In genomic region chr6:26056583-26057350, GRCh38 we compare ENCODE assay signal across 8 cellular contexts. TPM values are rescaled to one million over a fixed set of nuclear protein-coding genes. Genes with fewer than 3 reads are reported as not detected.
A peak's percentile ranks its signal among the peaks of the same experiment; 100 is the strongest.
DNase-seq lines count a peak whose midpoint lies in the region; ATAC-seq and TF ChIP-seq lines count a peak whose summit lies in the region.

No MANE protein-coding gene starts in this region.

- no peaks in the 10 kb centered on the region for H3K27me3 ChIP-seq in heart right ventricle
- no peaks in the 10 kb centered on the region for H3K27me3 ChIP-seq in psoas muscle (ENCODE audit: insufficient read depth in 3 of 3, low read length in 2 of 3)

- H3K36me3 Mint-ChIP-seq in activated naive CD4-positive, alpha-beta T cell treated with anti-CD3 and anti-CD28 coated beads for 36 hours (ENCODE audit: low read depth), result peaks cover 8% of the 10 kb centered on the region
- peaks cover 4 to 19% of the 10 kb centered on the region in 2 donors for H3K36me3 Mint-ChIP-seq in activated naive CD4-positive, alpha-beta T cell treated with anti-CD3 and anti-CD28 coated beads, Interleukin-2, amount 50 U/mL, for 72 hours

- peak; percentile 31 for DNase-seq in activated naive CD4-positive, alpha-beta T cell treated with anti-CD3 and anti-CD28 coated beads for 36 hours
- no peak for DNase-seq in activated naive CD4-positive, alpha-beta T cell treated with Interleukin-2 at 50 U/mL for 16 hours
- peak; percentile 42 for DNase-seq in NCI-H146 treated with DMSO at 0.1 percent for 48 hours (lab: John Stamatoyannopoulos, UW; ENCODE audit: unreplicated experiment)
- peak in 1 of 2 donors; percentile 26 for DNase-seq in activated naive CD4-positive, alpha-beta T cell treated with anti-CD3 and anti-CD28 coated beads, Interleukin-2, amount 50 U/mL, for 72 hours (ENCODE audit: low spot score in 2 of 2)
- DNase-seq in heart right ventricle, result no peak
- no peak for DNase-seq in psoas muscle

- H3K9me3 Mint-ChIP-seq in activated naive CD4-positive, alpha-beta T cell treated with anti-CD3 and anti-CD28 coated beads for 36 hours, result no peaks in the 10 kb centered on the region
- no peaks in the 10 kb centered on the region for H3K9me3 Mint-ChIP-seq in activated naive CD4-positive, alpha-beta T cell treated with anti-CD3 and anti-CD28 coated beads, Interleukin-2, amount 50 U/mL, for 72 hours

- intact Hi-C loops in activated naive CD4-positive, alpha-beta T cell treated with anti-CD3 and anti-CD28 coated beads for 36 hours (cut with micrococcal nuclease), result loop anchor here (1.0 to 5.0 kb wide), 5 partner anchors 46 to 1836 kb away; a partner anchor contains a TSS
- intact Hi-C loops in heart right ventricle (cut with DNase I) (loop anchor here in 4 of 10 donors (2.0 to 10.0 kb wide), 7 partner anchors 46 to 228 kb away; a partner anchor contains a TSS), psoas muscle (cut with DNase I) (loop anchor here (1.0 to 10.0 kb wide), 2 partner anchors 101 to 228 kb away; a partner anchor contains a TSS)

- no peak for ATAC-seq in activated naive CD4-positive, alpha-beta T cell treated with anti-CD3 and anti-CD28 coated beads, Interleukin-2, amount 50 U/mL, for 72 hours
- peak in 6 of 8 donors; percentile 28 to 51 (median 47) for ATAC-seq in heart right ventricle
- ATAC-seq in psoas muscle, result peak; percentile 28 to 54 (median 40)
- ATAC-seq in GM19324 (IDR thresholded peaks at IDR 0.05; ENCODE audit: low FRiP score, unreplicated experiment), result no peak
- ATAC-seq in HG03045 (IDR thresholded peaks at IDR 0.05; ENCODE audit: unreplicated experiment), result no peak

- H3K27ac ChIP-seq in heart right ventricle, result peak overlapping the region; percentile 85 to 97 (median 94)
- peak overlapping the region; percentile 95 for H3K27ac ChIP-seq in psoas muscle

- no peaks in the 10 kb centered on the region for H3K36me3 ChIP-seq in heart right ventricle
- no peaks in the 10 kb centered on the region for H3K36me3 ChIP-seq in psoas muscle (ENCODE audit: insufficient read depth in 1 of 2, low read depth in 1 of 2)

- peak overlapping the region; percentile 100 for H3K27ac Mint-ChIP-seq in activated naive CD4-positive, alpha-beta T cell treated with anti-CD3 and anti-CD28 coated beads for 36 hours
- peak overlapping the region; percentile 94 to 99 for H3K27ac Mint-ChIP-seq in activated naive CD4-positive, alpha-beta T cell treated with anti-CD3 and anti-CD28 coated beads, Interleukin-2, amount 50 U/mL, for 72 hours

- H3K4me3 Mint-ChIP-seq in activated naive CD4-positive, alpha-beta T cell treated with anti-CD3 and anti-CD28 coated beads for 36 hours, result peak overlapping the region; percentile 97

- H3K4me1 ChIP-seq in heart right ventricle (peaks cover 0 to 34% (median 16%) of the 10 kb centered on the region in 9 donors), psoas muscle (peaks cover 7% of the 10 kb centered on the region)

- no peaks in the 10 kb centered on the region for H3K9me3 ChIP-seq in heart right ventricle
- no peaks in the 10 kb centered on the region for H3K9me3 ChIP-seq in psoas muscle

- no peak for TF ChIP-seq CTCF in heart right ventricle (IDR thresholded peaks at IDR 0.05)
- no peak for TF ChIP-seq CTCF in psoas muscle (IDR thresholded peaks at IDR 0.05)

- peaks cover 18% of the 10 kb centered on the region for H3K4me1 Mint-ChIP-seq in activated naive CD4-positive, alpha-beta T cell treated with anti-CD3 and anti-CD28 coated beads for 36 hours (ENCODE audit: low read depth)

- CTCF ChIA-PET in activated naive CD4-positive, alpha-beta T cell treated with anti-CD3 and anti-CD28 coated beads for 36 hours (lab: Charles Lee), result interaction anchor here (1.6 to 20.3 kb wide), 2 partner anchors 30 to 38 kb away, joined by 4 to 570 read pairs; partner anchors contain the start of gene HFE

- 0 to 1% methylated on average over 14 of the region's 14 CpGs for WGBS in heart right ventricle, 2 donors
- 1 to 2% (median 1%) methylated on average over 14 of the region's 14 CpGs for WGBS in psoas muscle, 3 donors

- peak overlapping the region; percentile 53 to 93 (median 76) for H3K4me3 ChIP-seq in heart right ventricle
- H3K4me3 ChIP-seq in psoas muscle, result peak overlapping the region; percentile 85

- H3K27me3 Mint-ChIP-seq in activated naive CD4-positive, alpha-beta T cell treated with anti-CD3 and anti-CD28 coated beads for 36 hours (ENCODE audit: low read depth), result peaks cover 11% of the 10 kb centered on the region

RNA-seq across cellular contexts. Expression of gene HFE, which starts 30.5 kb away (rescaled TPM):
- total RNA-seq in activated naive CD4-positive, alpha-beta T cell treated with anti-CD3 and anti-CD28 coated beads for 36 hours, result 1 to 10 TPM in 1 of 2 experiments, under 1 TPM in 1; 0.57 to 1.4 TPM
- 1 to 10 TPM in 1 of 2 donors, under 1 TPM in 1; 0.23 to 2.1 TPM for total RNA-seq in activated naive CD4-positive, alpha-beta T cell treated with anti-CD3 and anti-CD28 coated beads, Interleukin-2, amount 50 U/mL, for 72 hours
- total RNA-seq in heart right ventricle (1 to 10 TPM; 2.4 to 7.7 (median 4.7) TPM), psoas muscle (1 to 10 TPM in 3 of 4 donors, under 1 TPM in 1; 0.99 to 2.7 (median 1.6) TPM)
- polyA plus RNA-seq in heart right ventricle (1 to 10 TPM; 1.4 to 2.5 TPM), psoas muscle (1 to 10 TPM in 1 of 3 donors, under 1 TPM in 2; 0.32 to 1.2 (median 0.40) TPM)

Comparison
In these comparisons a context has a peak if more than half of its experiments do, and no peak if none do; other contexts are left out.
1. DNase-seq: peak in activated naive CD4-positive, alpha-beta T cell treated with anti-CD3 and anti-CD28 coated beads for 36 hours (single experiment) and NCI-H146 treated with DMSO at 0.1 percent for 48 hours (single experiment); none in activated naive CD4-positive, alpha-beta T cell treated with Interleukin-2 at 50 U/mL for 16 hours (single experiment), heart right ventricle (0 of 2) and psoas muscle (0 of 2).
2. ATAC-seq: peak in heart right ventricle (6 of 8) and psoas muscle (4 of 4); none in activated naive CD4-positive, alpha-beta T cell treated with anti-CD3 and anti-CD28 coated beads, Interleukin-2, amount 50 U/mL, for 72 hours (0 of 2), GM19324 (single experiment) and HG03045 (single experiment).